8 cellular contexts compared by ENCODE assay signal in genomic region chr1:244050835-244051444, GRCh38. TPM values are rescaled to one million over a fixed set of nuclear protein-coding genes. Genes with fewer than 3 reads are reported as not detected.
DNase-seq lines count a peak whose midpoint lies in the region; TF ChIP-seq lines count a peak whose summit lies in the region.

TSS of gene ZBTB18 (plus strand) at chr1:244051283. CDS start at chr1:244051432, 149 bp downstream.

- no peak within 1 kb of the TSS for H3K27ac Mint-ChIP-seq in T-helper 1 cell treated with Interleukin-12 subunit alpha and Interleukin-12 subunit beta and Interleukin-4 antibody, amounts not matched to agents 30 μg/mL and 1 μg/mL, for 36 hours

- H3K4me3 Mint-ChIP-seq in T-helper 1 cell treated with Interleukin-12 subunit alpha and Interleukin-12 subunit beta and Interleukin-4 antibody, amounts not matched to agents 30 μg/mL and 1 μg/mL, for 36 hours: peak within 1 kb of the TSS; percentile 98

- peak within 1 kb of the TSS; percentile 4 for H3K9ac ChIP-seq in fibroblast of lung (ENCODE audit: insufficient read depth, low read length)

- H3K4me2 ChIP-seq in fibroblast of lung (ENCODE audit: extremely low read depth, insufficient read depth, low read length): peak within 1 kb of the TSS; percentile 98

- no peak within 1 kb of the TSS for H2AFZ ChIP-seq in fibroblast of lung (ENCODE audit: low read length)

- no peak for TF ChIP-seq CTCF in NB4 (IDR thresholded peaks at IDR 0.05; ENCODE audit: low read depth, low read length)
- TF ChIP-seq CTCF in fibroblast of lung (conservative IDR thresholded peaks at IDR 0.05 in 1 of 2, IDR thresholded peaks at IDR 0.05 in 1 of 2; ENCODE audit: low read depth in 1 of 2, low read length in 2 of 2): no peak

- H3K27ac ChIP-seq in fibroblast of lung (ENCODE audit: insufficient read depth, low read length): peak within 1 kb of the TSS; percentile 9

- H3K4me1 Mint-ChIP-seq in T-helper 1 cell treated with Interleukin-12 subunit alpha and Interleukin-12 subunit beta and Interleukin-4 antibody, amounts not matched to agents 30 μg/mL and 1 μg/mL, for 36 hours (ENCODE audit: low read depth): peaks cover 28% of the 10 kb centered on the region

- H3K27me3 Mint-ChIP-seq in T-helper 1 cell treated with Interleukin-12 subunit alpha and Interleukin-12 subunit beta and Interleukin-4 antibody, amounts not matched to agents 30 μg/mL and 1 μg/mL, for 36 hours (ENCODE audit: low read depth): peaks cover 29% of the 10 kb centered on the region

- H3K4me3 ChIP-seq in NB4 (ENCODE audit: low read depth, low read length) (peak within 1 kb of the TSS; percentile 60), fibroblast of lung (replicated peaks in 1 of 4; ENCODE audit: control extremely low read depth in 1 of 4, insufficient read depth in 1 of 4, low read depth in 3 of 4, low read length in 4 of 4) (peak within 1 kb of the TSS; percentile 49 to 87 (median 76))

- no peaks in the 10 kb centered on the region for H4K20me1 ChIP-seq in fibroblast of lung (ENCODE audit: control insufficient read depth, extremely low read depth, insufficient read depth, low read length)

- no peaks in the 10 kb centered on the region for H3K27me3 ChIP-seq in fibroblast of lung (ENCODE audit: control insufficient read depth, insufficient read depth, low read length)

- peaks cover 4% of the 10 kb centered on the region for H3K36me3 ChIP-seq in fibroblast of lung (ENCODE audit: control insufficient read depth, insufficient read depth, low read length)

- H3K4me1 ChIP-seq in fibroblast of lung (ENCODE audit: control insufficient read depth, extremely low read depth, insufficient read depth, low read length): peaks cover 11% of the 10 kb centered on the region

- peaks cover 15% of the 10 kb centered on the region for H3K36me3 Mint-ChIP-seq in T-helper 1 cell treated with Interleukin-12 subunit alpha and Interleukin-12 subunit beta and Interleukin-4 antibody, amounts not matched to agents 30 μg/mL and 1 μg/mL, for 36 hours (ENCODE audit: low read depth)

- no peak for TF ChIP-seq POLR2A in NB4 (IDR thresholded peaks at IDR 0.05; ENCODE audit: extremely low read depth, insufficient read length)

- peak; percentile 80 for DNase-seq in DMS53 (lab: John Stamatoyannopoulos, UW)
- DNase-seq in NB4 (ENCODE audit: low read depth): peak; percentile 18
- DNase-seq in fibroblast of lung (ENCODE audit: low read depth in 2 of 2): peak; percentile 70 to 79
- DNase-seq in myocyte (ENCODE audit: low read depth): peak; percentile 94
- DNase-seq in OCI-M2 (lab: John Stamatoyannopoulos, UW; ENCODE audit: unreplicated experiment): no peak
- DNase-seq in stimulated activated CD8-positive, alpha-beta memory T cell treated with anti-CD3 and anti-CD28 coated beads, Interleukin-4, amount 100 ng/mL, for 48 hours: no peak
- DNase-seq in activated CD8-positive, alpha-beta memory T cell treated with anti-CD3 and anti-CD28 coated beads, Interleukin-2, amount 50 U/mL, for 4 hours: no peak

- H3K9me3 Mint-ChIP-seq in T-helper 1 cell treated with Interleukin-12 subunit alpha and Interleukin-12 subunit beta and Interleukin-4 antibody, amounts not matched to agents 30 μg/mL and 1 μg/mL, for 36 hours: no peaks in the 10 kb centered on the region

- no peaks in the 10 kb centered on the region for H3K9me3 ChIP-seq in fibroblast of lung (ENCODE audit: control insufficient read depth, insufficient read depth, low read depth, low read length)

- H3K79me2 ChIP-seq in fibroblast of lung (ENCODE audit: control insufficient read depth, insufficient read depth, low read length): peaks cover 19% of the 10 kb centered on the region

RNA-seq across cellular contexts. Expression of gene ZBTB18, which starts in this region (rescaled TPM):
- total RNA-seq in fibroblast of lung (9.0 and 12.6 TPM in 2 replicates), myocyte (106 and 135 TPM in 2 replicates)
- 7.7 and 10.3 TPM in 2 replicates for polyA plus RNA-seq in fibroblast of lung
- 4.7 and 7.1 TPM in 2 replicates for polyA plus RNA-seq in fibroblast of lung (2012)
- polyA minus RNA-seq in fibroblast of lung (ENCODE audit: low replicate concordance): 6.0 and 7.7 TPM in 2 replicates
- 19.6 TPM for polyA plus RNA-seq in myocyte (2012)

Comparison
In these comparisons a context has a peak if more than half of its experiments do, and no peak if none do; other contexts are left out.
1. DNase-seq: peak in DMS53 (single experiment), NB4 (single experiment), fibroblast of lung (2 of 2) and myocyte (single experiment); none in OCI-M2 (single experiment), stimulated activated CD8-positive, alpha-beta memory T cell treated with anti-CD3 and anti-CD28 coated beads, Interleukin-4, amount 100 ng/mL, for 48 hours (single experiment) and activated CD8-positive, alpha-beta memory T cell treated with anti-CD3 and anti-CD28 coated beads, Interleukin-2, amount 50 U/mL, for 4 hours (single experiment).